ENCODE assay signal across 8 cellular contexts in the genomic region with DNA sequence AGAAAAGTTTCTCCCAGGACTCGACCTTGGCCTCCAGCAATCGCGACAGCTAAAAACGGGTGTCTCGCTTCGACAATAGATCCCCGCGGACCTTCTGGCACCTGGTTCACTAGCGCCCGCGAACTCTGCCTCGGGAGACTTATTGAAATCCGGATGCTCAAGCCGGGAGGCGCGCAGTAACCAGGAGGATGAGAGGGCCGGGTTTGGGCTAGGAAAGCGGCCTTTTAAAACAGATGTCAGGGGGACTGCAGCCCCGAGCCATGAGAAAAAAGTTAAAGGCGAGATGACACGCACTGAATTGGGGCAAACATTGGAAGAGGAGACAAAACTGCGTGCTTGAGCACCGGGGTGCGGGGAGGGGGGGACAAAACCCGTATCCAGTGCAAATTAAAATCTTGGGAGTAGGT. TPM values are rescaled to one million over a fixed set of nuclear protein-coding genes. Genes with fewer than 3 reads are reported as not detected.
A peak's percentile ranks its signal among the peaks of the same experiment; 100 is the strongest.
DNase-seq lines count a peak whose midpoint lies in the region; ATAC-seq and TF ChIP-seq lines count a peak whose summit lies in the region.

No MANE protein-coding gene starts in this region.

- peak overlapping the region; percentile 95 for H3K27ac ChIP-seq in right cardiac atrium (ENCODE audit: low read length)

- H3K27ac Mint-ChIP-seq in activated T-helper 2 cell treated with anti-CD3 and anti-CD28 coated beads, Interferon-gamma antibody, Interleukin-2, Interleukin-4, amounts not matched to agents 10 μg/mL and 5 μg/mL and 100 μg/mL, durations not matched to agents 14 hours and 24 hours and 36 hours = peak overlapping the region; percentile 18

- DNase-seq in GM13976 (ENCODE audit: low spot score) = peak; percentile 15
- no peak for DNase-seq in activated T-helper 2 cell treated with anti-CD3 and anti-CD28 coated beads, Interferon-gamma antibody, Interleukin-2, Interleukin-4, amounts not matched to agents 10 μg/mL and 5 μg/mL and 100 μg/mL, durations not matched to agents 14 hours and 24 hours and 36 hours (ENCODE audit: low spot score)
- DNase-seq in right cardiac atrium = peak; percentile 59 to 81 (median 73)
- no peak for DNase-seq in sciatic nerve (ENCODE audit: low spot score)
- DNase-seq in glomerular visceral epithelial cell (ENCODE audit: extremely low spot score) = no peak
- no peak for DNase-seq in activated CD4-positive, CD25-positive, alpha-beta regulatory T cell treated with anti-CD3 and anti-CD28 coated beads, Interleukin-2, amount 50 U/mL, for 72 hours
- DNase-seq in NAMALWA (ENCODE audit: low spot score) = no peak

- peaks cover 74% of the 10 kb centered on the region for H3K27me3 Mint-ChIP-seq in activated T-helper 2 cell treated with anti-CD3 and anti-CD28 coated beads, Interferon-gamma antibody, Interleukin-2, Interleukin-4, amounts not matched to agents 10 μg/mL and 5 μg/mL and 100 μg/mL, durations not matched to agents 14 hours and 24 hours and 36 hours (ENCODE audit: low read depth)

- peak overlapping the region; percentile 79 for H3K4me3 Mint-ChIP-seq in activated T-helper 2 cell treated with anti-CD3 and anti-CD28 coated beads, Interferon-gamma antibody, Interleukin-2, Interleukin-4, amounts not matched to agents 10 μg/mL and 5 μg/mL and 100 μg/mL, durations not matched to agents 14 hours and 24 hours and 36 hours (ENCODE audit: low read depth)

- no peaks in the 10 kb centered on the region for H3K36me3 Mint-ChIP-seq in activated T-helper 2 cell treated with anti-CD3 and anti-CD28 coated beads, Interferon-gamma antibody, Interleukin-2, Interleukin-4, amounts not matched to agents 10 μg/mL and 5 μg/mL and 100 μg/mL, durations not matched to agents 14 hours and 24 hours and 36 hours (ENCODE audit: low read depth)

- intact Hi-C loops in activated T-helper 2 cell treated with anti-CD3 and anti-CD28 coated beads, Interferon-gamma antibody, Interleukin-2, Interleukin-4, amounts not matched to agents 10 μg/mL and 5 μg/mL and 100 μg/mL, durations not matched to agents 14 hours and 24 hours and 36 hours (cut with micrococcal nuclease) = no loop called here
- intact Hi-C loops in right cardiac atrium (cut with DNase I) = no loop called here
- intact Hi-C loops in sciatic nerve (cut with DNase I) = loop anchor here (5.0 kb wide), 2 partner anchors 198 to 722 kb away; no protein-coding TSS in a partner anchor

- H3K4me1 Mint-ChIP-seq in activated T-helper 2 cell treated with anti-CD3 and anti-CD28 coated beads, Interferon-gamma antibody, Interleukin-2, Interleukin-4, amounts not matched to agents 10 μg/mL and 5 μg/mL and 100 μg/mL, durations not matched to agents 14 hours and 24 hours and 36 hours (ENCODE audit: low read depth) = peaks cover 8% of the 10 kb centered on the region

- H3K4me1 ChIP-seq in right cardiac atrium (ENCODE audit: control insufficient read depth, insufficient read depth, low read length) = peaks cover 23% of the 10 kb centered on the region

- ATAC-seq in right cardiac atrium (peak in 1 of 2 donors; percentile 2), sciatic nerve (peak; percentile 9), GM21619 (IDR thresholded peaks at IDR 0.05; ENCODE audit: unreplicated experiment) (no peak)

- TF ChIP-seq CTCF in GM13976 (IDR thresholded peaks at IDR 0.05; ENCODE audit: borderline replicate concordance, control extremely low read depth, extremely low read depth, insufficient read depth, missing control alignments) = no peak

- in situ Hi-C loops in GM13976 (cut with MboI; ENCODE audit: low sequenced_read_pairs, unreplicated experiment) = no loop called here

- peak overlapping the region; percentile 98 for H3K4me3 ChIP-seq in right cardiac atrium (ENCODE audit: low read length)

- no peaks in the 10 kb centered on the region for H3K9me3 ChIP-seq in right cardiac atrium (ENCODE audit: control insufficient read depth, low read length)

- 10% methylated on average over 25 of the region's 25 CpGs for WGBS in right cardiac atrium

- H3K27me3 ChIP-seq in right cardiac atrium (ENCODE audit: control insufficient read depth, insufficient read depth) = no peaks in the 10 kb centered on the region

- no peaks in the 10 kb centered on the region for H3K9me3 Mint-ChIP-seq in activated T-helper 2 cell treated with anti-CD3 and anti-CD28 coated beads, Interferon-gamma antibody, Interleukin-2, Interleukin-4, amounts not matched to agents 10 μg/mL and 5 μg/mL and 100 μg/mL, durations not matched to agents 14 hours and 24 hours and 36 hours

RNA-seq across cellular contexts. Expression of a gene that starts 0.6 kb away (rescaled TPM):
- 2.8 and 2.9 TPM in 2 replicates for total RNA-seq in activated T-helper 2 cell treated with anti-CD3 and anti-CD28 coated beads, Interferon-gamma antibody, Interleukin-2, Interleukin-4, amounts not matched to agents 10 μg/mL and 5 μg/mL and 100 μg/mL, durations not matched to agents 14 hours and 24 hours and 36 hours
- total RNA-seq in right cardiac atrium = 10 to 100 TPM; 61.5 to 89.7 (median 79.4) TPM
- 49.8 TPM for polyA plus RNA-seq in right cardiac atrium
- total RNA-seq in sciatic nerve = 22.7 TPM

Comparison
In these comparisons a context has a peak if more than half of its experiments do, and no peak if none do; other contexts are left out.
1. DNase-seq: peak in GM13976 (single experiment) and right cardiac atrium (3 of 3); none in activated T-helper 2 cell treated with anti-CD3 and anti-CD28 coated beads, Interferon-gamma antibody, Interleukin-2, Interleukin-4, amounts not matched to agents 10 μg/mL and 5 μg/mL and 100 μg/mL, durations not matched to agents 14 hours and 24 hours and 36 hours (single experiment), sciatic nerve (single experiment), glomerular visceral epithelial cell (single experiment), activated CD4-positive, CD25-positive, alpha-beta regulatory T cell treated with anti-CD3 and anti-CD28 coated beads, Interleukin-2, amount 50 U/mL, for 72 hours (single experiment) and NAMALWA (single experiment).